Comparison of ENCODE assay signal across 16 cellular contexts in the genomic region with DNA sequence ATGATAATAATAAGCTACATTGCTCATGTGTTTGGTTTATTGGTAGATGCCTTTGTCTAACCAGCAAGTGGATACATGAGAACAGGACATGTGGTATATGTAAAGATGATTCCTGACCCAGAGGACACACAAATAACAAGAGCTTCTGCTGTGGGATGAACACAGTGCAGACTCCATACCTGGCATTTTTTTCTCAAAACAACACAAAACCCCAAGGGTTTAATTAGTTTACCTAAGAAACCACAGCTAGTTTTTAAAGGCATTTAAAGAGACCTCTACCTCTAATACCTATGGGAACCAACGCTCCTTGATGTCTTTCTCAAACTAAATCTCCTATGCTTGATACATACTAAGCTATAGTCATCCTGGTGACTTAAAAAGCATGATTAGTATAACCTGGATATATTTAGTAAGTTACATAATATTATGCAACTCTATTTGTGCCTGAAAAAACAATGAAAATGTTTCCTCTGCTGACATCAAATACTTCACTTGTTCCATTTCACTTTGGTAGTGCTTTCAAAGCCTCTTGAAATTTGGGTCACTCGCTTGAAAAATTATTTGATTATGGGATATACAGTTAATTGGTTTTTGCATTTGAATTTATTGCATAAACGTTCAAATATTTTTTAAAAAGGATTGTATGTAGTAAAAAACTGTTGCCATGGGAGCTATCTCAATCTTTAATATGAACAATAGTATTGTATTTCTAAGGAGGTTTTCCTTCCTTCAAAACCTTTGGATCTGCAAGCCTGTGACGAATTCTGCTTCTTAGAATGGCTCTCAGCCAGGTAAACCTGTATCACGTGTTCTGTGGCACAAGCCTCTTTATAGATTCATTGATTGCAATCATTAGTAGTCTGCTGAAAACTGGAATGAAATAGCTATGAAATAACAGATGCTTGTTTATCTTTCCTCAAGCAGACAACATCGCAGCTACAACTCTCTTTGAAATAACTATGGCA.
A peak's percentile ranks its signal among the peaks of the same experiment; 100 is the strongest.
DNase-seq lines count a peak whose midpoint lies in the region; TF ChIP-seq lines count a peak whose summit lies in the region.
"Had no signal": no experiment of that assay in that cellular context is flagged by ENCODE, and none has a peak within 500 bp of the region (broad histone marks: within the 10 kb centered on the region; RNA-seq: fewer than 3 reads in every experiment).

No MANE protein-coding gene starts in this region.

- DNase-seq in HT-29 (ENCODE audit: low spot score) (peak; percentile 1), astrocyte of the hippocampus (ENCODE audit: low read depth, low spot score) (peak; percentile 52), fibroblast of the aortic adventitia (ENCODE audit: low read depth) (peak; percentile 23), renal cortical epithelial cell (ENCODE audit: low read depth) (peak; percentile 30), GM19240 (ENCODE audit: insufficient read length, low spot score) (no peak), NCI-H446 treated with DMSO at 0.1 percent for 48 hours (lab: John Stamatoyannopoulos, UW) (no peak), H4 (ENCODE audit: low spot score) (no peak)
- DNase-seq: AML-193, DMS 273 treated with DMSO at 0.1 percent for 48 hours, GF-D8, H9, NCI-H187 treated with DMSO at 0.1 percent for 48 hours, NCI-H510A, NCI-H82, PC-9, SJCRH30 had no signal

- no peak for TF ChIP-seq CTCF in fibroblast of the aortic adventitia (IDR thresholded peaks at IDR 0.05; ENCODE audit: insufficient read depth, low read length)

- H3K4me3 ChIP-seq in fibroblast of the aortic adventitia (ENCODE audit: low read depth, low read length), result no peak overlapping the region
- H3K4me3 ChIP-seq: PC-9, SJCRH30 had no signal

Comparison
In these comparisons a context has a peak if more than half of its experiments do, and no peak if none do; other contexts are left out.
1. DNase-seq: peak in HT-29 (single experiment), astrocyte of the hippocampus (single experiment), fibroblast of the aortic adventitia (single experiment) and renal cortical epithelial cell (single experiment); none in GM19240 (single experiment), NCI-H446 treated with DMSO at 0.1 percent for 48 hours (single experiment) and H4 (single experiment).